8 cellular contexts compared by ENCODE assay signal in the genomic region with DNA sequence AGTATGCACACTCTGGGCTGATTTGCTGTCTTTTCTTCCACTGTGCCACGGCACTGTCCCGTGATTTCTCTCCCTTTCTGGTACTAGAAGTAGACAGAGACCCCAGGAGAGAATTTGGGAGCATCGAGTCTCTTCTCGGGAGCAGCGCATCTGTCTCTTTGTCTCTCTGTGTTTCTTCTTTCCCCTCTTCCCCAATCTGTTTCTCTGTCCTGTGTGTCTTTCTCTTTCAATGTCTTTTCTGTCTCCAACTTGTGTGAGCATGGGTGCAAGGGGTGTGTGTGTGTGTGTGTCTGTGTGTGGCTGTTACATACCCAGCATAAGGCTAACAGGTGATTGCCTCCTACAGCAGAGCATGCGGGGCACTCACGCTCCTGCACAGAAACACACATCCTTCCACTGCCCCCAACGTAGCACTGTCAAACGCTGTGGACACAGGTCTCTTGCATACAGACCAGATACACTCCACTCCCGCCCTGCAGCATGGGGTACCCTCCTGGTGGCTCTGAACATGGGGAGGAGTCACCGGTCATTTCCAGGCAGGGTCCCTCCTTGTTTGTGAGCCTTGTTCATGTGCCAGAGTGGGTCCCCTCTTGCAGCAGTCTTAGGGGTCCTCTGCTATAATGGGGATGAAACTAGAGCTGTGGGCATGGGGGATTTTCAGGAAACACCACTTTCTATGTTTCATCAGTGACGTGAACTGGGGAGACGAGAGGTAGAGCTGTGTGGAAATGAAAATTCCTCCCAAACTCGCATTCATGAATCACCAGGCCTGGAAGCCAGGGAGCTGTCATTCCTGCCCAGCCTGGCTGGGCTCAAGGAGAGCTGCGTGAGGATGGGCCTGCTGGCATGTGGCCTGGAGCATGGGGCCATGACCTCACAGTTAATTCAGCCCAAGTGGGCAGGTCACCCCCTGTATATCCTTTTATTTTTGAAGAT. TPM values are rescaled to one million over a fixed set of nuclear protein-coding genes. Genes with fewer than 3 reads are reported as not detected.
A peak's percentile ranks its signal among the peaks of the same experiment; 100 is the strongest.
DNase-seq lines count a peak whose midpoint lies in the region; ATAC-seq and TF ChIP-seq lines count a peak whose summit lies in the region.

No MANE protein-coding gene starts in this region.

- peaks cover 0 to 4% (median 3%) of the 10 kb centered on the region in 3 donors for H3K9me3 Mint-ChIP-seq in T-cell

- peaks cover 0 to 30% (median 0%) of the 10 kb centered on the region in 3 donors for H3K27me3 ChIP-seq in sigmoid colon

- CTCF ChIA-PET in T-cell (lab: Charles Lee) = no interaction called here

- peaks cover 33 to 50% of the 10 kb centered on the region in 2 donors for H3K27me3 Mint-ChIP-seq in T-cell

- DNase-seq in GM13977 (ENCODE audit: low spot score) (peak; percentile 27), T-cell (no peak), fibroblast of villous mesenchyme (ENCODE audit: low read depth) (peak; percentile 68), sigmoid colon (no peak), NCI-H2196 (lab: John Stamatoyannopoulos, UW; ENCODE audit: unreplicated experiment) (no peak), HuH-7.5 (ENCODE audit: low spot score) (no peak), middle frontal gyrus (ENCODE audit: extremely low spot score, low spot score) (no peak)

- 28 to 58% methylated on average over 15 of the region's 15 CpGs for WGBS in sigmoid colon, 2 donors

- no peak for TF ChIP-seq EP300 in sigmoid colon (IDR thresholded peaks at IDR 0.05)

- H3K4me3 ChIP-seq in fibroblast of villous mesenchyme (ENCODE audit: low read depth, low read length) = peak overlapping the region; percentile 36
- peak overlapping the region in 3 of 4 donors; percentile 26 to 49 (median 38) for H3K4me3 ChIP-seq in sigmoid colon

- TF ChIP-seq CTCF in GM13977 (IDR thresholded peaks at IDR 0.05; ENCODE audit: extremely low read depth, insufficient read depth, missing control alignments) (no peak), fibroblast of villous mesenchyme (IDR thresholded peaks at IDR 0.05; ENCODE audit: insufficient read depth, low read depth, low read length) (no peak), sigmoid colon (IDR thresholded peaks at IDR 0.05) (no peak)

- H3K36me3 ChIP-seq in sigmoid colon = no peaks in the 10 kb centered on the region

- TF ChIP-seq POLR2A in sigmoid colon (IDR thresholded peaks at IDR 0.05) = no peak

- H3K4me1 ChIP-seq in sigmoid colon = peaks cover 0 to 24% (median 21%) of the 10 kb centered on the region in 4 donors

- in situ Hi-C loops in GM13977 (cut with MboI; ENCODE audit: low pct_unique_long_range_greater_than_20kb, low sequenced_read_pairs, unreplicated experiment) = no loop called here

- no peaks in the 10 kb centered on the region for H3K36me3 Mint-ChIP-seq in T-cell

- intact Hi-C loops in sigmoid colon (cut with DNase I) = no loop called here

- ATAC-seq in T-cell (replicated peaks in 1 of 4) (no peak), GM21360 (IDR thresholded peaks at IDR 0.05; ENCODE audit: unreplicated experiment) (no peak)

- H3K4me1 Mint-ChIP-seq in T-cell = peaks cover 9 to 10% (median 9%) of the 10 kb centered on the region in 3 donors

- H3K27ac Mint-ChIP-seq in T-cell = no peak overlapping the region

- POLR2A ChIA-PET in T-cell (lab: Charles Lee) = no interaction called here

- peak overlapping the region; percentile 25 to 68 (median 46) for H3K4me3 Mint-ChIP-seq in T-cell

- H3K27ac ChIP-seq in sigmoid colon = peak overlapping the region in 1 of 4 donors; percentile 15

- no peaks in the 10 kb centered on the region for H3K9me3 ChIP-seq in sigmoid colon

RNA-seq across cellular contexts. Expression of a gene that starts 1.0 kb away (rescaled TPM):
- under 1 TPM in 4 of 5 donors, not detected in 1; 0.09 to 0.13 (median 0.10) TPM for total RNA-seq in T-cell
- 0.86 and 1.6 TPM in 2 replicates for total RNA-seq in fibroblast of villous mesenchyme
- total RNA-seq in sigmoid colon = 1 to 10 TPM in 1 of 4 donors, under 1 TPM in 2, not detected in 1; under 0.01 to 1.1 (median 0.41) TPM
- under 1 TPM; 0.23 to 0.99 (median 0.60) TPM for polyA plus RNA-seq in sigmoid colon

Comparison
In these comparisons a context has a peak if more than half of its experiments do, and no peak if none do; other contexts are left out.
1. DNase-seq: peak in GM13977 (single experiment) and fibroblast of villous mesenchyme (single experiment); none in T-cell (0 of 34), sigmoid colon (single experiment), NCI-H2196 (single experiment), HuH-7.5 (single experiment) and middle frontal gyrus (single experiment).